8 cellular contexts compared by ENCODE assay signal in genomic region chr20:40265872-40266533, GRCh38.
DNase-seq lines count a peak whose midpoint lies in the region; ATAC-seq and TF ChIP-seq lines count a peak whose summit lies in the region.

No MANE protein-coding gene starts in this region.

- H3F3A ChIP-seq in DOHH2 (ENCODE audit: control insufficient read depth, insufficient read depth), result no peaks in the 10 kb centered on the region

- no peaks in the 10 kb centered on the region for H3K9me3 ChIP-seq in DOHH2 (ENCODE audit: control insufficient read depth, insufficient read depth, low read length)

- DNase-seq in NCI-H1092 (lab: John Stamatoyannopoulos, UW) (peak; percentile 15), coronary artery (ENCODE audit: low spot score) (no peak), midbrain (lab: John Stamatoyannopoulos, UW) (peak; percentile 12), NK-92 (lab: John Stamatoyannopoulos, UW; ENCODE audit: unreplicated experiment) (no peak), activated T-cell treated with anti-CD3 and anti-CD28 coated beads for 4 hours (no peak), HuH-7.5 (ENCODE audit: low spot score) (no peak)

- H3K27me3 ChIP-seq in DOHH2 (ENCODE audit: control insufficient read depth, low read length), result 0 out of 2 replicates have a peak, but pooled peaks cover 3% of the 10 kb centered on the region

- no peaks in the 10 kb centered on the region for H3K36me3 ChIP-seq in DOHH2 (ENCODE audit: control insufficient read depth, low read length)

- no peaks in the 10 kb centered on the region for H4K20me1 ChIP-seq in DOHH2 (ENCODE audit: control insufficient read depth, insufficient read depth, low read depth, low read length)

- H3K79me2 ChIP-seq in DOHH2 (ENCODE audit: control insufficient read depth, low read length), result no peaks in the 10 kb centered on the region

- no peak overlapping the region for H3K4me2 ChIP-seq in DOHH2 (ENCODE audit: low read length)

- H3K9me2 ChIP-seq in DOHH2 (replicated peaks; ENCODE audit: control insufficient read depth, low read length), result no peaks in the 10 kb centered on the region

- no peaks in the 10 kb centered on the region for H3K4me1 ChIP-seq in DOHH2 (ENCODE audit: control insufficient read depth, low read length)

- TF ChIP-seq CTCF in DOHH2 (IDR thresholded peaks at IDR 0.05; ENCODE audit: low read depth, low read length, poor library complexity, severe bottlenecking), result peak; percentile 45
- TF ChIP-seq CTCF in coronary artery (IDR thresholded peaks at IDR 0.05), result peak; percentile 44

- no peak overlapping the region for H3K4me3 ChIP-seq in DOHH2 (ENCODE audit: low read length)
- H3K4me3 ChIP-seq in coronary artery, result no peak overlapping the region

- ATAC-seq in HG03045 (IDR thresholded peaks at IDR 0.05; ENCODE audit: unreplicated experiment), result no peak

- H3K27ac ChIP-seq in DOHH2 (ENCODE audit: low read depth, low read length) (no peak overlapping the region), coronary artery (no peak overlapping the region)

Comparison
In these comparisons a context has a peak if more than half of its experiments do, and no peak if none do; other contexts are left out.
1. DNase-seq: peak in NCI-H1092 (single experiment) and midbrain (single experiment); none in coronary artery (single experiment), NK-92 (single experiment), activated T-cell treated with anti-CD3 and anti-CD28 coated beads for 4 hours (single experiment) and HuH-7.5 (single experiment).